In genomic region chrY:19574939-19575338, GRCh38 we compare ENCODE assay signal across 15 cellular contexts.
"Had no signal": no experiment of that assay in that cellular context is flagged by ENCODE, and none has a peak within 500 bp of the region (broad histone marks: within the 10 kb centered on the region; RNA-seq: fewer than 3 reads in every experiment).

No MANE protein-coding gene starts in this region.

- DNase-seq: activated CD4-positive, alpha-beta memory T cell treated with anti-CD3 and anti-CD28 coated beads for 36 hours; activated gamma-delta T cell treated with Interleukin-2 at 50 U/mL for 16 hours; activated T-cell treated with anti-CD3 and anti-CD28 coated beads, Interleukin-2, amount 50 U/mL, for 4 hours; aorta; dermis blood vessel endothelial cell; islet precursor cell; left lung; mucosa of descending colon; natural killer cell; posterior cingulate gyrus; small intestine; substantia nigra; trophoblast cell had no signal

- H3K4me1 ChIP-seq: breast epithelium, gastroesophageal sphincter, left lung had no signal

- H3K36me3 Mint-ChIP-seq: natural killer cell had no signal

- H3K27me3 ChIP-seq: breast epithelium, gastroesophageal sphincter, left lung had no signal

- H3K27ac Mint-ChIP-seq: activated CD4-positive, alpha-beta memory T cell treated with anti-CD3 and anti-CD28 coated beads for 36 hours; natural killer cell had no signal

- ATAC-seq: gastroesophageal sphincter, left lung, mucosa of descending colon, natural killer cell had no signal

- H3K36me3 ChIP-seq: breast epithelium, left lung had no signal

- H3K27me3 Mint-ChIP-seq: activated CD4-positive, alpha-beta memory T cell treated with anti-CD3 and anti-CD28 coated beads for 36 hours had no signal

- H3K4me3 ChIP-seq: breast epithelium, gastroesophageal sphincter, left lung, mucosa of descending colon had no signal

- H3K4me3 Mint-ChIP-seq: activated CD4-positive, alpha-beta memory T cell treated with anti-CD3 and anti-CD28 coated beads for 36 hours; activated T-cell treated with anti-CD3 and anti-CD28 coated beads, Interleukin-2, amount 50 U/mL, for 4 hours; natural killer cell had no signal

- H3K9me3 Mint-ChIP-seq: activated CD4-positive, alpha-beta memory T cell treated with anti-CD3 and anti-CD28 coated beads for 36 hours; activated T-cell treated with anti-CD3 and anti-CD28 coated beads, Interleukin-2, amount 50 U/mL, for 4 hours; natural killer cell had no signal

- H3K9me3 ChIP-seq: breast epithelium, gastroesophageal sphincter, left lung, mucosa of descending colon had no signal

- H3K27ac ChIP-seq: breast epithelium, gastroesophageal sphincter, left lung had no signal
